ENCODE assay signal across 16 cellular contexts in genomic region chr1:206466840-206467649, GRCh38. TPM values are rescaled to one million over a fixed set of nuclear protein-coding genes. Genes with fewer than 3 reads are reported as not detected.
DNase-seq lines count a peak whose midpoint lies in the region; ATAC-seq, FAIRE-seq and TF ChIP-seq lines count a peak whose summit lies in the region.
"Had no signal": no experiment of that assay in that cellular context is flagged by ENCODE, and none has a peak within 500 bp of the region (broad histone marks: within the 10 kb centered on the region; RNA-seq: fewer than 3 reads in every experiment).

No MANE protein-coding gene starts in this region.

- H3K4me2 ChIP-seq in HepG2 (ENCODE audit: low read depth, low read length) = peak overlapping the region; percentile 9; the same call in 1 of the 2 replicates
- H3K4me2 ChIP-seq in H1 (ENCODE audit: insufficient read depth in 1 of 2, low read depth in 2 of 2, low read length in 2 of 2) = no peak overlapping the region; a peak in 1 of 4 replicates

- no peak overlapping the region for H2BK120ac ChIP-seq in H1 (replicated peaks; ENCODE audit: low read depth, low read length)

- no peaks in the 10 kb centered on the region for H3K27me3 ChIP-seq in HepG2 (ENCODE audit: control insufficient read depth in 1 of 2, insufficient read depth in 2 of 2, low read length in 2 of 2)
- no peaks in the 10 kb centered on the region for H3K27me3 ChIP-seq in right lobe of liver
- peaks cover 0 to 3% (median 0%) of the 10 kb centered on the region in 4 experiments; a peak in 2 of 7 replicates for H3K27me3 ChIP-seq in H1 (replicated peaks in 1 of 4; ENCODE audit: control insufficient read depth in 3 of 4, extremely low read depth in 1 of 4, insufficient read depth in 3 of 4, low read length in 3 of 4)

- no peak overlapping the region for H3K56ac ChIP-seq in H1 (replicated peaks; ENCODE audit: insufficient read length, low read depth, low read length)

- peak overlapping the region; percentile 47 for H3K4me3 Mint-ChIP-seq in T-helper 1 cell treated with Interleukin-12 subunit alpha and Interleukin-12 subunit beta and Interleukin-4 antibody, amounts not matched to agents 30 μg/mL and 1 μg/mL, for 36 hours

- H2AK5ac ChIP-seq in H1 (ENCODE audit: low read depth, low read length) = no peak overlapping the region

- DNase-seq in HepG2 (ENCODE audit: low spot score) (no peak), right lobe of liver (no peak), H1 (ENCODE audit: low read depth in 1 of 2, low spot score in 2 of 2) (no peak), hepatic stellate cell (ENCODE audit: low spot score) (no peak), DMS79 (lab: John Stamatoyannopoulos, UW) (no peak), NCI-H524 treated with DMSO at 0.1 percent for 48 hours (lab: John Stamatoyannopoulos, UW) (no peak)
- DNase-seq: activated gamma-delta T cell, cerebellar nuclear complex, H7, NCI-H2081 had no signal

- no peak overlapping the region for H2AFZ ChIP-seq in HepG2 (ENCODE audit: low read length)
- no peak overlapping the region for H2AFZ ChIP-seq in H1 (ENCODE audit: low read length)

- no peak overlapping the region for H3K27ac ChIP-seq in HepG2 (ENCODE audit: extremely low read length, insufficient read depth, low read length)
- no peak overlapping the region for H3K27ac ChIP-seq in right lobe of liver
- H3K27ac ChIP-seq in H1 (ENCODE audit: low read depth, low read length) = no peak overlapping the region
- H3K27ac ChIP-seq: epithelial cell of prostate, psoas muscle, SK-N-MC, VCaP had no signal

- H3K9me3 Mint-ChIP-seq in T-helper 1 cell treated with Interleukin-12 subunit alpha and Interleukin-12 subunit beta and Interleukin-4 antibody, amounts not matched to agents 30 μg/mL and 1 μg/mL, for 36 hours = no peaks in the 10 kb centered on the region

- no peak overlapping the region for H3K9ac ChIP-seq in HepG2 (ENCODE audit: insufficient read depth, low read depth, low read length)
- no peak overlapping the region for H3K9ac ChIP-seq in H1 (replicated peaks in 1 of 4; ENCODE audit: extremely low read depth in 1 of 4, low read depth in 3 of 4, low read length in 3 of 4)

- H4K20me1 ChIP-seq in HepG2 (ENCODE audit: insufficient read depth, low read length) (no peaks in the 10 kb centered on the region; the same call in 1 of the 2 replicates), H1 (replicated peaks in 1 of 2; ENCODE audit: control insufficient read depth in 1 of 2, insufficient read depth in 2 of 2, low read length in 2 of 2) (peaks cover 0 to under 1% of the 10 kb centered on the region in 2 experiments)

- CTCF ChIA-PET in HepG2 (lab: Yijun Ruan, JAX; ENCODE audit: low intra/inter-chr PET ratio, low total read pairs) (no interaction called here), H1 (lab: Charles Lee; ENCODE audit: partially characterized antibody) (interaction anchor here (0.8 to 1.7 kb wide), 10 partner anchors 11 to 433 kb away, joined by 3 to 11 read pairs (median 4); no protein-coding TSS in a partner anchor)

- BruUV-seq in HepG2 (replicated peaks; lab: Mats Ljungman, UMichigan) = no TSS peak

- H3K18ac ChIP-seq in H1 (ENCODE audit: extremely low read depth, low read length) = 0 out of 2 replicates have a peak overlapping the region, but pooled peaks have one; percentile 13

- H3K79me2 ChIP-seq in HepG2 (ENCODE audit: insufficient read depth, low read length) = no peaks in the 10 kb centered on the region
- H3K79me2 ChIP-seq in H1 (ENCODE audit: control insufficient read depth in 1 of 2, insufficient read depth in 2 of 2, low read length in 2 of 2) = no peaks in the 10 kb centered on the region

- no peaks in the 10 kb centered on the region; a peak in 2 of 5 replicates for H3K36me3 ChIP-seq in HepG2 (replicated peaks in 1 of 2; ENCODE audit: control insufficient read depth in 1 of 2, insufficient read depth in 2 of 2, low read length in 2 of 2)
- H3K36me3 ChIP-seq in right lobe of liver = no peaks in the 10 kb centered on the region
- H3K36me3 ChIP-seq in H1 (ENCODE audit: control insufficient read depth in 2 of 4, insufficient read depth in 4 of 4, low read length in 3 of 4) = no peaks in the 10 kb centered on the region; a peak in 1 of 8 replicates

- H2BK15ac ChIP-seq in H1 (ENCODE audit: low read length) = peak overlapping the region; percentile 8; the same call in 1 of the 2 replicates

- H3K23ac ChIP-seq in H1 (ENCODE audit: insufficient read length) = no peak overlapping the region

- no peak overlapping the region for H3K4ac ChIP-seq in H1 (replicated peaks; ENCODE audit: insufficient read length, low read depth, low read length)

- FAIRE-seq in HepG2 (lab: Jason Lieb, UNC) (no peak), H1 (lab: Jason Lieb, UNC) (no peak)

- TF ChIP-seq EP300 in HepG2 (IDR thresholded peaks at IDR 0.05; ENCODE audit: low read depth in 2 of 2, low read length in 2 of 2) (no peak), HepG2 (CRISPR knock-in tag; IDR thresholded peaks at IDR 0.05; ENCODE audit: borderline replicate concordance) (no peak), H1 (IDR thresholded peaks at IDR 0.05; ENCODE audit: borderline replicate concordance in 1 of 2, low read depth in 2 of 2, low read length in 2 of 2) (no peak)

- peaks cover 78% of the 10 kb centered on the region for H3K4me1 Mint-ChIP-seq in T-helper 1 cell treated with Interleukin-12 subunit alpha and Interleukin-12 subunit beta and Interleukin-4 antibody, amounts not matched to agents 30 μg/mL and 1 μg/mL, for 36 hours (ENCODE audit: low read depth)

- H3K27me3 Mint-ChIP-seq in T-helper 1 cell treated with Interleukin-12 subunit alpha and Interleukin-12 subunit beta and Interleukin-4 antibody, amounts not matched to agents 30 μg/mL and 1 μg/mL, for 36 hours (ENCODE audit: low read depth) = no peaks in the 10 kb centered on the region

- H2BK5ac ChIP-seq in H1 (ENCODE audit: low read depth, low read length) = 0 out of 2 replicates have a peak overlapping the region, but pooled peaks have one; percentile 10

- no peak for TF ChIP-seq RAD21 in HepG2 (CRISPR knock-in tag; IDR thresholded peaks at IDR 0.05)
- no peak for TF ChIP-seq RAD21 in H1 (IDR thresholded peaks at IDR 0.05 in 1 of 2, conservative IDR thresholded peaks at IDR 0.05 in 1 of 2; ENCODE audit: low read depth in 2 of 2, low read length in 2 of 2)

- H4K91ac ChIP-seq in H1 (replicated peaks; ENCODE audit: insufficient read length, low read length) = no peak overlapping the region

- H3K79me1 ChIP-seq in H1 (ENCODE audit: low read depth, low read length) = no peaks in the 10 kb centered on the region; the same call in 1 of the 2 replicates

- intact Hi-C loops in HepG2 (cut with micrococcal nuclease; ENCODE audit: unreplicated experiment) (no loop called here), right lobe of liver (cut with DNase I) (no loop called here)

- H3K27ac Mint-ChIP-seq in T-helper 1 cell treated with Interleukin-12 subunit alpha and Interleukin-12 subunit beta and Interleukin-4 antibody, amounts not matched to agents 30 μg/mL and 1 μg/mL, for 36 hours = peak overlapping the region; percentile 91

- H3K9me3 ChIP-seq in HepG2 (ENCODE audit: low read length) (no peaks in the 10 kb centered on the region), right lobe of liver (no peaks in the 10 kb centered on the region), H1 (ENCODE audit: insufficient read depth in 2 of 2, low read depth in 1 of 2, low read length in 1 of 2) (no peaks in the 10 kb centered on the region)
- H3K9me3 ChIP-seq: psoas muscle had no signal

- in situ Hi-C loops in HepG2 (cut with HindIII; ENCODE audit: extremely low pct_ligation_motif_present, low pct_unique_long_range_greater_than_20kb) = no loop called here

- H4K8ac ChIP-seq in H1 (ENCODE audit: extremely low read depth, insufficient read depth, low read length) = no peak overlapping the region

- TF ChIP-seq POLR2A in HepG2 (IDR thresholded peaks at IDR 0.05; ENCODE audit: insufficient read depth in 1 of 2, low read depth in 2 of 2, low read length in 2 of 2) (no peak), right lobe of liver (IDR thresholded peaks at IDR 0.05) (no peak), H1 (IDR thresholded peaks at IDR 0.05; ENCODE audit: control extremely low read depth in 1 of 2, low read depth in 2 of 2, low read length in 2 of 2) (no peak)

- 68% methylated on average over 14 of the region's 15 CpGs for WGBS in HepG2 (ENCODE audit: low lambda C conversion rate)
- WGBS in right lobe of liver (ENCODE audit: insufficient coverage, low coverage, low lambda C conversion rate, missing lambda C conversion rate) = 47% methylated on average over 12 of the region's 15 CpGs
- 82% methylated on average over 15 of the region's 15 CpGs; no CpG with 5 or more reads in 1 of the 2 experiments for WGBS in H1 (ENCODE audit: extremely low coverage in 1 of 2, insufficient coverage in 1 of 2, insufficient read length in 1 of 2, insufficient replicate concordance in 2 of 2, low coverage in 1 of 2, low lambda C conversion rate in 2 of 2, missing lambda C conversion rate in 1 of 2), 2 experiments

- H3K4me3 ChIP-seq in HepG2 (replicated peaks in 1 of 3; ENCODE audit: insufficient read depth in 1 of 3, low read depth in 2 of 3, low read length in 3 of 3) (no peak overlapping the region), right lobe of liver (no peak overlapping the region), H1 (ENCODE audit: extremely low read depth in 1 of 4, insufficient read depth in 2 of 4, low read depth in 3 of 4, low read length in 4 of 4) (no peak overlapping the region)
- H3K4me3 ChIP-seq: psoas muscle, SK-N-MC had no signal

- no peak overlapping the region for H4K5ac ChIP-seq in H1 (ENCODE audit: insufficient read length, low read depth, low read length)

- H3K14ac ChIP-seq in H1 (ENCODE audit: insufficient read length) = no peak overlapping the region

- H3K4me1 ChIP-seq in HepG2 (ENCODE audit: insufficient read depth, low read length) (peaks cover 41% of the 10 kb centered on the region), right lobe of liver (peaks cover 0 to 10% (median 0%) of the 10 kb centered on the region in 4 donors), H1 (replicated peaks in 1 of 4; ENCODE audit: control insufficient read depth in 3 of 4, insufficient read depth in 4 of 4, low read length in 3 of 4) (peaks cover 3 to 27% (median 14%) of the 10 kb centered on the region in 4 experiments)

- H2BK12ac ChIP-seq in H1 (ENCODE audit: low read depth, low read length) = no peak overlapping the region

- ATAC-seq in HepG2 (no peak), right lobe of liver (no peak), GM21390 (IDR thresholded peaks at IDR 0.05; ENCODE audit: unreplicated experiment) (no peak)

- no peak for TF ChIP-seq CTCF in HepG2 (CRISPR knock-in tag; IDR thresholded peaks at IDR 0.05)
- no peak for TF ChIP-seq CTCF in right lobe of liver (IDR thresholded peaks at IDR 0.05)
- TF ChIP-seq CTCF in H1 (IDR thresholded peaks at IDR 0.05; ENCODE audit: control extremely low read depth in 1 of 3, insufficient read depth in 1 of 3, low read depth in 1 of 3, low read length in 3 of 3) = no peak

- POLR2A ChIA-PET in HepG2 (lab: Yijun Ruan, JAX) (interaction anchor here (0.7 to 0.9 kb wide), 2 partner anchors 16 to 145 kb away, joined by 3 read pairs; partner anchors contain the start of gene EIF2D), H1 (lab: Charles Lee; ENCODE audit: partially characterized antibody) (interaction anchor here (0.6 to 1.0 kb wide), 2 partner anchors 12 to 143 kb away, joined by 3 to 4 read pairs; no protein-coding TSS in a partner anchor)

- H3K23me2 ChIP-seq in H1 (ENCODE audit: low read depth, low read length) = peaks cover 9% of the 10 kb centered on the region; the same call in 1 of the 2 replicates

- no peak overlapping the region for H2BK20ac ChIP-seq in H1 (ENCODE audit: low read length)

- peaks cover 22% of the 10 kb centered on the region for H3K36me3 Mint-ChIP-seq in T-helper 1 cell treated with Interleukin-12 subunit alpha and Interleukin-12 subunit beta and Interleukin-4 antibody, amounts not matched to agents 30 μg/mL and 1 μg/mL, for 36 hours (ENCODE audit: low read depth)

RNA-seq across cellular contexts. Expression of gene IKBKE, which starts 3.2 kb away (rescaled TPM):
- total RNA-seq in HepG2 (2016; rRNA removed; fragmentation: Illumina TruSeq; extraction: Trizol) = 4.0 and 5.8 TPM in 2 replicates
- total RNA-seq in HepG2 (2016; cell fraction: cytosol; rRNA removed; fragmentation: Illumina TruSeq; extraction: Trizol; ENCODE audit: low read depth) = 1.5 and 1.8 TPM in 2 replicates
- 4.8 and 5.0 TPM in 2 replicates for total RNA-seq in HepG2 (2016; cell fraction: insoluble cytoplasmic fraction; rRNA removed; fragmentation: Illumina TruSeq; extraction: Trizol)
- 3.2 and 5.3 TPM in 2 replicates for total RNA-seq in HepG2 (2016; cell fraction: membrane; rRNA removed; fragmentation: Illumina TruSeq; extraction: Trizol)
- total RNA-seq in HepG2 (2016; cell fraction: nucleus; rRNA removed; fragmentation: Illumina TruSeq; extraction: Trizol) = 4.7 and 6.1 TPM in 2 replicates
- polyA plus RNA-seq in HepG2 (2011; rRNA removed) = 3.7 and 4.5 TPM in 2 replicates
- polyA plus RNA-seq in HepG2 (2011; cell fraction: cytosol; rRNA removed) = 2.1 and 3.7 TPM in 2 replicates
- 11.0 and 15.9 TPM in 2 replicates for polyA plus RNA-seq in HepG2 (2011; cell fraction: nucleus; rRNA removed)
- 0.95 and 1.4 TPM in 2 replicates for polyA plus RNA-seq in HepG2 (2012)
- polyA plus RNA-seq in HepG2 (2016; cell fraction: cytosol; fragmentation: Illumina TruSeq; extraction: Trizol; ENCODE audit: low read depth) = 2.2 and 2.8 TPM in 2 replicates
- polyA plus RNA-seq in HepG2 (2016; cell fraction: insoluble cytoplasmic fraction; fragmentation: Illumina TruSeq; extraction: Trizol; ENCODE audit: low read depth) = 3.9 and 4.3 TPM in 2 replicates
- polyA plus RNA-seq in HepG2 (2016; cell fraction: membrane; fragmentation: Illumina TruSeq; extraction: Trizol; ENCODE audit: low read depth) = 1.9 and 2.6 TPM in 2 replicates
- 7.2 and 7.3 TPM in 2 replicates for polyA plus RNA-seq in HepG2 (2016; cell fraction: nucleus; fragmentation: Illumina TruSeq; extraction: Trizol; ENCODE audit: insufficient read depth, low read depth)
- 8.9 and 22.1 TPM in 2 replicates for polyA minus RNA-seq in HepG2 (2011; rRNA and poly(A)+ RNA removed; ENCODE audit: low replicate concordance)
- polyA minus RNA-seq in HepG2 (2011; cell fraction: cytosol; rRNA and poly(A)+ RNA removed) = 1.3 and 2.0 TPM in 2 replicates
- 7.3 and 8.9 TPM in 2 replicates for polyA minus RNA-seq in HepG2 (2011; cell fraction: nucleus; rRNA and poly(A)+ RNA removed)
- total RNA-seq in right lobe of liver = 1 to 10 TPM in 5 of 6 experiments, under 1 TPM in 1; 0.86 to 2.7 (median 1.9) TPM
- total RNA-seq in H1 (2021; fragmentation: NEBNext Ultra II Directional; extraction: Animal tissue kit (Norgen Biotek cat#: 25700)) = 8.6 and 9.8 TPM in 2 replicates
- 9.1 and 12.0 TPM in 2 replicates for polyA plus RNA-seq in H1 (2011; rRNA removed)
- 9.0 TPM for polyA plus RNA-seq in H1 (2011; cell fraction: cytosol; rRNA removed)
- polyA plus RNA-seq in H1 (2011; cell fraction: nucleus; rRNA removed) = 24.8 TPM
- polyA plus RNA-seq in H1 (2012, experiment 1 of 2) = 7.5 to 13.1 TPM (median 12.1 TPM) in 4 replicates
- 7.7 TPM for polyA plus RNA-seq in H1 (2012, experiment 2 of 2)
- 4.2 TPM for polyA plus RNA-seq in H1 (2013, experiment 1 of 2)
- polyA plus RNA-seq in H1 (2013, experiment 2 of 2) = 3.9 TPM
- polyA minus RNA-seq in H1 (2011; rRNA and poly(A)+ RNA removed) = 13.0 and 19.8 TPM in 2 replicates
- 5.9 TPM for polyA minus RNA-seq in H1 (2011; cell fraction: cytosol; rRNA and poly(A)+ RNA removed)
- 15.1 TPM for polyA minus RNA-seq in H1 (2011; cell fraction: nucleus; rRNA and poly(A)+ RNA removed)

RNA-seq across cellular contexts. Expression of gene RASSF5, which starts 40.3 kb away (rescaled TPM):
- total RNA-seq in HepG2 (2016; rRNA removed; fragmentation: Illumina TruSeq; extraction: Trizol) (0.18 and 0.49 TPM in 2 replicates), right lobe of liver (10 to 100 TPM in 5 of 6 experiments, 1 to 10 TPM in 1; 8.1 to 18.8 (median 12.6) TPM)
- total RNA-seq in HepG2 (2016; cell fraction: cytosol; rRNA removed; fragmentation: Illumina TruSeq; extraction: Trizol; ENCODE audit: low read depth) = 0.09 TPM in 1 of 2 replicates, not detected in the other
- 0.24 and 0.36 TPM in 2 replicates for total RNA-seq in HepG2 (2016; cell fraction: insoluble cytoplasmic fraction; rRNA removed; fragmentation: Illumina TruSeq; extraction: Trizol)
- total RNA-seq in HepG2 (2016; cell fraction: membrane; rRNA removed; fragmentation: Illumina TruSeq; extraction: Trizol) = 0.14 and 0.19 TPM in 2 replicates
- 0.22 and 0.47 TPM in 2 replicates for total RNA-seq in HepG2 (2016; cell fraction: nucleus; rRNA removed; fragmentation: Illumina TruSeq; extraction: Trizol)
- polyA plus RNA-seq in HepG2 (2011; rRNA removed) (0.40 and 0.50 TPM in 2 replicates), H1 (2011; rRNA removed) (0.82 and 1.2 TPM in 2 replicates)
- polyA plus RNA-seq in HepG2 (2011; cell fraction: cytosol; rRNA removed) = 0.27 and 0.47 TPM in 2 replicates
- 0.58 and 0.66 TPM in 2 replicates for polyA plus RNA-seq in HepG2 (2011; cell fraction: nucleus; rRNA removed)
- 0.76 and 2.1 TPM in 2 replicates for polyA plus RNA-seq in HepG2 (2012)
- 0.03 and 0.06 TPM in 2 replicates for polyA plus RNA-seq in HepG2 (2016; cell fraction: cytosol; fragmentation: Illumina TruSeq; extraction: Trizol; ENCODE audit: low read depth)
- polyA plus RNA-seq in HepG2 (2016; cell fraction: insoluble cytoplasmic fraction; fragmentation: Illumina TruSeq; extraction: Trizol; ENCODE audit: low read depth) = 0.21 and 0.29 TPM in 2 replicates
- polyA plus RNA-seq in HepG2 (2016; cell fraction: membrane; fragmentation: Illumina TruSeq; extraction: Trizol; ENCODE audit: low read depth) = 0.09 and 0.11 TPM in 2 replicates
- polyA plus RNA-seq in HepG2 (2016; cell fraction: nucleus; fragmentation: Illumina TruSeq; extraction: Trizol; ENCODE audit: insufficient read depth, low read depth) = 0.43 and 0.48 TPM in 2 replicates
- 0.30 and 18.0 TPM in 2 replicates for polyA minus RNA-seq in HepG2 (2011; rRNA and poly(A)+ RNA removed; ENCODE audit: low replicate concordance)
- polyA minus RNA-seq in HepG2 (2011; cell fraction: cytosol; rRNA and poly(A)+ RNA removed) = 0.49 and 1.3 TPM in 2 replicates
- 0.26 and 0.50 TPM in 2 replicates for polyA minus RNA-seq in HepG2 (2011; cell fraction: nucleus; rRNA and poly(A)+ RNA removed)
- total RNA-seq in H1 (2021; fragmentation: NEBNext Ultra II Directional; extraction: Animal tissue kit (Norgen Biotek cat#: 25700)) = 1.8 and 2.3 TPM in 2 replicates
- 1.00 TPM for polyA plus RNA-seq in H1 (2011; cell fraction: cytosol; rRNA removed)
- 3.0 TPM for polyA plus RNA-seq in H1 (2011; cell fraction: nucleus; rRNA removed)
- polyA plus RNA-seq in H1 (2012, experiment 1 of 2) = 0.83 to 1.0 TPM (median 1.0 TPM) in 4 replicates
- 0.83 TPM for polyA plus RNA-seq in H1 (2012, experiment 2 of 2)
- 1.3 TPM for polyA plus RNA-seq in H1 (2013, experiment 1 of 2)
- 1.7 TPM for polyA plus RNA-seq in H1 (2013, experiment 2 of 2)
- polyA minus RNA-seq in H1 (2011; rRNA and poly(A)+ RNA removed) = 0.95 and 2.3 TPM in 2 replicates
- polyA minus RNA-seq in H1 (2011; cell fraction: cytosol; rRNA and poly(A)+ RNA removed) = 2.6 TPM
- polyA minus RNA-seq in H1 (2011; cell fraction: nucleus; rRNA and poly(A)+ RNA removed) = 2.4 TPM
